17 cellular contexts compared by ENCODE assay signal in genomic region chr3:183680061-183680460, GRCh38. TPM values are rescaled to one million over a fixed set of nuclear protein-coding genes. Genes with fewer than 3 reads are reported as not detected.
DNase-seq lines count a peak whose midpoint lies in the region; ATAC-seq, FAIRE-seq and TF ChIP-seq lines count a peak whose summit lies in the region.
"Had no signal": no experiment of that assay in that cellular context is flagged by ENCODE, and none has a peak within 500 bp of the region (broad histone marks: within the 10 kb centered on the region; RNA-seq: fewer than 3 reads in every experiment).

No MANE protein-coding gene starts in this region.

- H3K14ac ChIP-seq in IMR-90 (replicated peaks; ENCODE audit: low read depth, low read length): no peak overlapping the region

- intact Hi-C loops in HCT116 (cut with micrococcal nuclease) (no loop called here), IMR-90 (cut with micrococcal nuclease) (no loop called here), GM12878 (cut with micrococcal nuclease; ENCODE audit: unreplicated experiment) (no loop called here), mucosa of descending colon (cut with DNase I, micrococcal nuclease) (no loop called here)

- no peak overlapping the region for H3K18ac ChIP-seq in IMR-90 (ENCODE audit: low read depth, low read length)

- H4K20me1 ChIP-seq in HCT116 (ENCODE audit: insufficient read depth) (no peaks in the 10 kb centered on the region), IMR-90 (ENCODE audit: insufficient read depth, low read length) (no peaks in the 10 kb centered on the region), GM12878 (ENCODE audit: control insufficient read depth, insufficient read depth) (no peaks in the 10 kb centered on the region)

- no peak overlapping the region for H3K4ac ChIP-seq in IMR-90 (ENCODE audit: low read depth, low read length)

- no peak for TF ChIP-seq EP300 in GM12878 (IDR thresholded peaks at IDR 0.05; ENCODE audit: borderline replicate concordance in 1 of 2, control insufficient read depth in 1 of 2, low read depth in 2 of 2, low read length in 2 of 2)

- POLR2A ChIA-PET in HCT116 (lab: Charles Lee) (no interaction called here), IMR-90 (lab: Charles Lee; ENCODE audit: unreplicated experiment) (no interaction called here), GM12878 (lab: Charles Lee) (interaction anchor here (1.4 kb wide), 1 partner anchor 16 kb away, joined by 3 read pairs; no protein-coding TSS in a partner anchor)
- POLR2A ChIA-PET in activated CD8-positive, alpha-beta T cell treated with anti-CD3 and anti-CD28 coated beads, Interleukin-2, amount 10 ng/mL, durations not matched to agents 7 days and 5 days (lab: Charles Lee): no interaction called here

- no peak overlapping the region for H3K23ac ChIP-seq in IMR-90 (ENCODE audit: low read depth, low read length)

- no peak overlapping the region for H2BK20ac ChIP-seq in IMR-90 (ENCODE audit: low read depth, low read length)

- TF ChIP-seq RAD21 in HCT116 (IDR thresholded peaks at IDR 0.05; ENCODE audit: low read depth): no peak
- TF ChIP-seq RAD21 in IMR-90 (IDR thresholded peaks at IDR 0.05; ENCODE audit: low read length): no peak
- TF ChIP-seq RAD21 in GM12878 (IDR thresholded peaks at IDR 0.05; ENCODE audit: insufficient read depth, low read depth, low read length): no peak

- H2AFZ ChIP-seq in HCT116 (ENCODE audit: low read depth, low read length, poor library complexity, severe bottlenecking) (no peak overlapping the region), IMR-90 (replicated peaks; ENCODE audit: low read length, poor library complexity) (no peak overlapping the region), GM12878 (ENCODE audit: control insufficient read depth, low read depth, low read length) (no peak overlapping the region)
- H2AFZ ChIP-seq: GM23248 had no signal

- TF ChIP-seq POLR2A in HCT116 (IDR thresholded peaks at IDR 0.05; ENCODE audit: borderline replicate concordance, extremely low read depth, insufficient read depth, insufficient read length) (no peak), IMR-90 (IDR thresholded peaks at IDR 0.05; ENCODE audit: low read depth, low read length) (no peak), GM12878 (IDR thresholded peaks at IDR 0.05; ENCODE audit: low read depth, low read length) (no peak)

- CTCF ChIA-PET in HCT116 (lab: Charles Lee) (no interaction called here), IMR-90 (lab: Yijun Ruan, JAX) (no interaction called here), GM12878 (lab: Yijun Ruan, JAX) (interaction anchor here (0.6 kb wide), 1 partner anchor 15 kb away, joined by 3 read pairs; no protein-coding TSS in a partner anchor)
- CTCF ChIA-PET in activated CD8-positive, alpha-beta T cell treated with anti-CD3 and anti-CD28 coated beads, Interleukin-2, amount 10 ng/mL, durations not matched to agents 7 days and 5 days (lab: Charles Lee): no interaction called here

- H4K91ac ChIP-seq in IMR-90 (ENCODE audit: insufficient read depth, low read depth, low read length): no peak overlapping the region

- H2BK15ac ChIP-seq in IMR-90 (ENCODE audit: low read depth, low read length): no peak overlapping the region

- no peaks in the 10 kb centered on the region for H3K79me1 ChIP-seq in IMR-90 (ENCODE audit: low read depth in 1 of 2, low read length in 2 of 2)

- RAD21 ChIA-PET in HCT116 (lab: Charles Lee; ENCODE audit: low non-redundant PET in 1 of 2, low total read pairs in 2 of 2, uncharacterized antibody in 2 of 2, unreplicated experiment in 2 of 2) (no interaction called here), GM12878 (lab: Charles Lee; ENCODE audit: unreplicated experiment) (no interaction called here)

- H3K4me3 ChIP-seq in HCT116 (replicated peaks in 1 of 2; ENCODE audit: low read depth in 1 of 2, low read length in 2 of 2) (no peak overlapping the region), IMR-90 (ENCODE audit: insufficient read depth, low read depth, low read length) (no peak overlapping the region), GM12878 (no peak overlapping the region), mucosa of descending colon (no peak overlapping the region)
- H3K4me3 ChIP-seq: GM23248 had no signal

- BruUV-seq in HCT116 (replicated peaks; lab: Mats Ljungman, UMichigan) (TSS peak; percentile 36), IMR-90 (replicated peaks; lab: Mats Ljungman, UMichigan) (no TSS peak), GM12878 (replicated peaks; lab: Mats Ljungman, UMichigan) (no TSS peak)

- H3K9me2 ChIP-seq in HCT116 (ENCODE audit: insufficient read depth): no peaks in the 10 kb centered on the region

- no peaks in the 10 kb centered on the region for H3K27me3 Mint-ChIP-seq in activated CD8-positive, alpha-beta T cell treated with anti-CD3 and anti-CD28 coated beads, Interleukin-2, amount 10 ng/mL, durations not matched to agents 7 days and 5 days (ENCODE audit: low read depth)
- H3K27me3 Mint-ChIP-seq: CD4-positive, alpha-beta T cell had no signal

- dilution Hi-C loops in IMR-90 (cut with HindIII; ENCODE audit: low sequenced_read_pairs, unreplicated experiment): no loop called here

- no peak overlapping the region for H2BK120ac ChIP-seq in IMR-90 (ENCODE audit: low read depth, low read length)

- no peaks in the 10 kb centered on the region for H3K9me3 Mint-ChIP-seq in stimulated activated effector memory CD8-positive, alpha-beta T cell treated with anti-CD3 and anti-CD28 coated beads, Interleukin-12 subunit alpha, Interleukin-12 subunit beta, amount 100 ng/mL, for 72 hours
- no peaks in the 10 kb centered on the region for H3K9me3 Mint-ChIP-seq in activated CD8-positive, alpha-beta T cell treated with anti-CD3 and anti-CD28 coated beads, Interleukin-2, amount 10 ng/mL, durations not matched to agents 7 days and 5 days (ENCODE audit: insufficient read depth)
- H3K9me3 Mint-ChIP-seq: CD4-positive, alpha-beta T cell had no signal

- H2AK9ac ChIP-seq in IMR-90 (replicated peaks; ENCODE audit: low read depth, low read length, poor library complexity): no peak overlapping the region

- no peak overlapping the region for H3K27ac ChIP-seq in HCT116 (ENCODE audit: low read depth, low read length)
- no peak overlapping the region for H3K27ac ChIP-seq in IMR-90 (ENCODE audit: insufficient read depth, low read length)
- no peak overlapping the region for H3K27ac ChIP-seq in GM12878 (ENCODE audit: control insufficient read depth, insufficient read depth)
- H3K27ac ChIP-seq: C4-2B, GM23248 had no signal

- no peak overlapping the region for H3K4me3 Mint-ChIP-seq in stimulated activated effector memory CD8-positive, alpha-beta T cell treated with anti-CD3 and anti-CD28 coated beads, Interleukin-12 subunit alpha, Interleukin-12 subunit beta, amount 100 ng/mL, for 72 hours
- no peak overlapping the region for H3K4me3 Mint-ChIP-seq in activated CD8-positive, alpha-beta T cell treated with anti-CD3 and anti-CD28 coated beads, Interleukin-2, amount 10 ng/mL, durations not matched to agents 7 days and 5 days
- H3K4me3 Mint-ChIP-seq: CD4-positive, alpha-beta T cell had no signal

- no peak overlapping the region for H4K8ac ChIP-seq in IMR-90 (ENCODE audit: low read depth in 2 of 2, low read length in 2 of 2)

- H3K56ac ChIP-seq in IMR-90 (ENCODE audit: extremely low read depth, insufficient read depth, low read length): no peak overlapping the region

- H3K4me1 ChIP-seq in HCT116 (ENCODE audit: control insufficient read depth in 1 of 2, insufficient read depth in 2 of 2, low read length in 2 of 2) (no peaks in the 10 kb centered on the region), IMR-90 (ENCODE audit: control insufficient read depth, insufficient read depth, low read length) (no peaks in the 10 kb centered on the region), GM12878 (ENCODE audit: control insufficient read depth, insufficient read depth, low read length) (no peaks in the 10 kb centered on the region), mucosa of descending colon (ENCODE audit: low read depth) (no peaks in the 10 kb centered on the region)

- H3K9me1 ChIP-seq in IMR-90 (ENCODE audit: insufficient read depth, low read length): no peaks in the 10 kb centered on the region

- DNase-seq in HCT116 (ENCODE audit: low read depth, low spot score) (no peak), IMR-90 (no peak), GM12878 (ENCODE audit: low read depth, low spot score) (no peak), mucosa of descending colon (no peak), GM19240 (ENCODE audit: insufficient read length, low spot score) (no peak)
- no peak for DNase-seq in stimulated activated effector memory CD8-positive, alpha-beta T cell treated with anti-CD3 and anti-CD28 coated beads, Interleukin-12 subunit alpha, Interleukin-12 subunit beta, amount 100 ng/mL, for 72 hours (ENCODE audit: low spot score in 2 of 2)
- no peak for DNase-seq in activated CD8-positive, alpha-beta T cell treated with anti-CD3 and anti-CD28 coated beads, Interleukin-2, amount 10 ng/mL, durations not matched to agents 7 days and 5 days
- DNase-seq: ACHN; Caco-2; CD4-positive, alpha-beta T cell; GM23248; H7; Karpas-422; KBM-7 had no signal

- H3K4me2 ChIP-seq in HCT116 (ENCODE audit: low read length) (no peak overlapping the region), IMR-90 (ENCODE audit: low read depth, low read length) (no peak overlapping the region), GM12878 (ENCODE audit: control insufficient read depth, insufficient read depth) (no peak overlapping the region)

- no peaks in the 10 kb centered on the region for H3K79me2 ChIP-seq in HCT116 (ENCODE audit: insufficient read depth, low read length)
- H3K79me2 ChIP-seq in GM12878 (ENCODE audit: control insufficient read depth, insufficient read depth, low read length): no peaks in the 10 kb centered on the region

- no peak for FAIRE-seq in GM12878 (lab: Jason Lieb, UNC)
- FAIRE-seq: A204.1, D721Med had no signal

- no peak for TF ChIP-seq CTCF in HCT116 (IDR thresholded peaks at IDR 0.05 in 2 of 3, conservative IDR thresholded peaks at IDR 0.05 in 1 of 3; ENCODE audit: borderline replicate concordance in 1 of 3, insufficient read depth in 1 of 3, low read depth in 2 of 3, low read length in 2 of 3)
- no peak for TF ChIP-seq CTCF in IMR-90 (conservative IDR thresholded peaks at IDR 0.05; ENCODE audit: low read depth, low read length)
- TF ChIP-seq CTCF in GM12878 (IDR thresholded peaks at IDR 0.05 in 2 of 3, conservative IDR thresholded peaks at IDR 0.05 in 1 of 3; ENCODE audit: control insufficient read depth in 2 of 3, extremely low read depth in 1 of 3, insufficient read depth in 1 of 3, low read depth in 3 of 3, low read length in 3 of 3): no peak
- TF ChIP-seq CTCF in mucosa of descending colon (IDR thresholded peaks at IDR 0.05): no peak

- H3K9me3 ChIP-seq in HCT116 (ENCODE audit: control insufficient read depth in 1 of 2, insufficient read depth in 1 of 2, low read depth in 1 of 2, low read length in 2 of 2): no peaks in the 10 kb centered on the region
- no peaks in the 10 kb centered on the region for H3K9me3 ChIP-seq in IMR-90 (ENCODE audit: control insufficient read depth, insufficient read depth, low read length)
- H3K9me3 ChIP-seq in GM12878 (replicated peaks; ENCODE audit: control insufficient read depth, insufficient read depth, low read length): no peaks in the 10 kb centered on the region
- no peaks in the 10 kb centered on the region for H3K9me3 ChIP-seq in mucosa of descending colon
- H3K9me3 ChIP-seq: Caco-2 had no signal

- no peaks in the 10 kb centered on the region for H3K36me3 ChIP-seq in HCT116 (ENCODE audit: control insufficient read depth in 1 of 2, insufficient read depth in 2 of 2, low read length in 2 of 2)
- peaks cover 13% of the 10 kb centered on the region for H3K36me3 ChIP-seq in IMR-90 (ENCODE audit: control insufficient read depth, insufficient read depth, low read length)
- no peaks in the 10 kb centered on the region for H3K36me3 ChIP-seq in GM12878 (ENCODE audit: control insufficient read depth in 2 of 2, insufficient read depth in 2 of 2, low read length in 1 of 2)
- no peaks in the 10 kb centered on the region for H3K36me3 ChIP-seq in mucosa of descending colon (ENCODE audit: low read depth)

- H2BK5ac ChIP-seq in IMR-90 (ENCODE audit: low read depth, low read length, poor library complexity, severe bottlenecking): no peak overlapping the region

- WGBS in IMR-90 (ENCODE audit: extremely low coverage in 2 of 2, insufficient read length in 1 of 2), 2 experiments: no CpG with 5 or more reads among the region's 3 CpGs
- WGBS in GM12878 (ENCODE audit: insufficient coverage, insufficient replicate concordance, low lambda C conversion rate, missing lambda C conversion rate): 85% methylated on average over 3 of the region's 3 CpGs

- in situ Hi-C loops in IMR-90 (cut with MboI; ENCODE audit: low sequenced_read_pairs) (no loop called here), GM12878 (cut with MboI) (no loop called here)

- ATAC-seq in HCT116 (no peak), IMR-90 (ENCODE audit: low read depth) (no peak), GM12878 (no peak), mucosa of descending colon (no peak)
- ATAC-seq in stimulated activated effector memory CD8-positive, alpha-beta T cell treated with anti-CD3 and anti-CD28 coated beads, Interleukin-12 subunit alpha, Interleukin-12 subunit beta, amount 100 ng/mL, for 72 hours: no peak
- ATAC-seq in activated CD8-positive, alpha-beta T cell treated with anti-CD3 and anti-CD28 coated beads, Interleukin-2, amount 10 ng/mL, durations not matched to agents 7 days and 5 days: no peak

- H3K27ac Mint-ChIP-seq in stimulated activated effector memory CD8-positive, alpha-beta T cell treated with anti-CD3 and anti-CD28 coated beads, Interleukin-12 subunit alpha, Interleukin-12 subunit beta, amount 100 ng/mL, for 72 hours: peak overlapping the region; percentile 30
- H3K27ac Mint-ChIP-seq in activated CD8-positive, alpha-beta T cell treated with anti-CD3 and anti-CD28 coated beads, Interleukin-2, amount 10 ng/mL, durations not matched to agents 7 days and 5 days: no peak overlapping the region
- H3K27ac Mint-ChIP-seq: CD4-positive, alpha-beta T cell had no signal

- no peak overlapping the region for H4K5ac ChIP-seq in IMR-90 (ENCODE audit: low read depth, low read length)

- no peak overlapping the region for H2AK5ac ChIP-seq in IMR-90 (ENCODE audit: low read depth, low read length)

- H3K36me3 Mint-ChIP-seq in stimulated activated effector memory CD8-positive, alpha-beta T cell treated with anti-CD3 and anti-CD28 coated beads, Interleukin-12 subunit alpha, Interleukin-12 subunit beta, amount 100 ng/mL, for 72 hours: peaks cover 23% of the 10 kb centered on the region
- no peaks in the 10 kb centered on the region for H3K36me3 Mint-ChIP-seq in activated CD8-positive, alpha-beta T cell treated with anti-CD3 and anti-CD28 coated beads, Interleukin-2, amount 10 ng/mL, durations not matched to agents 7 days and 5 days (ENCODE audit: low read depth)

- H3K27me3 ChIP-seq in HCT116 (ENCODE audit: insufficient read depth, low read length): no peaks in the 10 kb centered on the region
- H3K27me3 ChIP-seq in IMR-90 (ENCODE audit: control insufficient read depth, insufficient read depth, low read length): no peaks in the 10 kb centered on the region
- no peaks in the 10 kb centered on the region for H3K27me3 ChIP-seq in GM12878 (replicated peaks in 1 of 2; ENCODE audit: control insufficient read depth in 2 of 2, insufficient read depth in 2 of 2, low read length in 1 of 2)

- SMC1A ChIA-PET in GM12878 (lab: Charles Lee; ENCODE audit: uncharacterized antibody, unreplicated experiment): interaction anchor here (0.8 kb wide), 1 partner anchor 17 kb away, joined by 3 read pairs; no protein-coding TSS in a partner anchor

- no peaks in the 10 kb centered on the region for H3K4me1 Mint-ChIP-seq in stimulated activated effector memory CD8-positive, alpha-beta T cell treated with anti-CD3 and anti-CD28 coated beads, Interleukin-12 subunit alpha, Interleukin-12 subunit beta, amount 100 ng/mL, for 72 hours
- peaks cover 17% of the 10 kb centered on the region for H3K4me1 Mint-ChIP-seq in activated CD8-positive, alpha-beta T cell treated with anti-CD3 and anti-CD28 coated beads, Interleukin-2, amount 10 ng/mL, durations not matched to agents 7 days and 5 days (ENCODE audit: low read depth)

- H3K9ac ChIP-seq in HCT116 (ENCODE audit: low read length): no peak overlapping the region
- no peak overlapping the region for H3K9ac ChIP-seq in IMR-90 (ENCODE audit: low read depth, low read length)
- H3K9ac ChIP-seq in GM12878 (ENCODE audit: control insufficient read depth, insufficient read depth, low read length): no peak overlapping the region
- H3K9ac ChIP-seq: GM23248 had no signal

RNA-seq across cellular contexts. Expression of gene YEATS2, which starts 17.5 kb away (rescaled TPM):
- total RNA-seq in HCT116 (2021; ENCODE audit: unreplicated experiment) (38.6 TPM), IMR-90 (2012; rRNA removed) (43.0 and 45.0 TPM in 2 replicates), GM12878 (2014; rRNA removed) (31.0 and 32.9 TPM in 2 replicates), GM12878 (2014; rRNA removed; fragmentation: Illumina TruSeq; extraction: Trizol) (31.8 and 32.7 TPM in 2 replicates), GM12878 (2021) (24.0 and 24.8 TPM in 2 replicates), mucosa of descending colon (10 to 100 TPM; 15.6 to 19.3 (median 16.1) TPM)
- polyA plus RNA-seq in HCT116 (2012): 31.6 and 32.5 TPM in 2 replicates
- polyA plus RNA-seq in IMR-90 (2012; rRNA removed) (30.1 and 32.0 TPM in 2 replicates), GM12878 (2011; rRNA removed) (54.9 and 65.3 TPM in 2 replicates), GM12878 (2014; fragmentation: Illumina TruSeq; extraction: Trizol) (23.8 and 34.8 TPM in 2 replicates), GM12878 (2014; fragmentation: Nextera tagmentation; extraction: Ambion mirVana) (1 to 10 TPM; 1.9 to 3.8 TPM), GM12878 (2014; rRNA removed) (22.6 and 26.8 TPM in 2 replicates), GM12878 (2016; fragmentation: Nextera tagmentation; extraction: Ambion mirVana) (10 to 100 TPM; 15.3 to 17.2 TPM)
- 15.6 and 18.5 TPM in 2 replicates for polyA plus RNA-seq in IMR-90 (2012; cell fraction: cytosol; rRNA removed)
- polyA plus RNA-seq in IMR-90 (2012; cell fraction: nucleus; rRNA removed; ENCODE audit: low replicate concordance): 45.8 and 75.8 TPM in 2 replicates
- total RNA-seq in GM12878 (2013; cell fraction: nucleolus; rRNA removed): 306 and 321 TPM in 2 replicates
- 11.2 TPM for polyA plus RNA-seq in GM12878 (2011; ENCODE audit: low read depth)
- polyA plus RNA-seq in GM12878 (2011; cell fraction: cytosol; rRNA removed): 57.4 and 60.2 TPM in 2 replicates
- polyA plus RNA-seq in GM12878 (2011; cell fraction: nucleus; rRNA removed): 81.2 and 90.0 TPM in 2 replicates
- 16.9 and 26.7 TPM in 2 replicates for polyA plus RNA-seq in GM12878 (2012)
- 100.0 and 107 TPM in 2 replicates for polyA minus RNA-seq in GM12878 (2011; rRNA and poly(A)+ RNA removed)
- polyA minus RNA-seq in GM12878 (2011; cell fraction: cytosol; rRNA and poly(A)+ RNA removed): 27.1 and 27.8 TPM in 2 replicates
- 52.5 and 80.7 TPM in 2 replicates for polyA minus RNA-seq in GM12878 (2011; cell fraction: nucleus; rRNA and poly(A)+ RNA removed)
- total RNA-seq in activated CD8-positive, alpha-beta T cell treated with anti-CD3 and anti-CD28 coated beads, Interleukin-2, amount 10 ng/mL, durations not matched to agents 7 days and 5 days: 10 to 100 TPM; 49.3 to 52.6 TPM

RNA-seq across cellular contexts. Expression of gene KLHL24, which starts 44.6 kb away (rescaled TPM):
- total RNA-seq in HCT116 (2021; ENCODE audit: unreplicated experiment) (21.0 TPM), IMR-90 (2012; rRNA removed) (25.6 and 28.3 TPM in 2 replicates), GM12878 (2014; rRNA removed) (6.1 and 7.5 TPM in 2 replicates), GM12878 (2014; rRNA removed; fragmentation: Illumina TruSeq; extraction: Trizol) (5.8 and 6.8 TPM in 2 replicates), GM12878 (2021) (5.8 and 6.7 TPM in 2 replicates), mucosa of descending colon (10 to 100 TPM; 45.3 to 99.2 (median 69.9) TPM)
- 7.1 and 8.5 TPM in 2 replicates for polyA plus RNA-seq in HCT116 (2012)
- polyA plus RNA-seq in IMR-90 (2012; rRNA removed) (3.3 and 5.7 TPM in 2 replicates), GM12878 (2011; rRNA removed) (24.3 and 39.5 TPM in 2 replicates), GM12878 (2014; fragmentation: Illumina TruSeq; extraction: Trizol) (4.2 and 4.5 TPM in 2 replicates), GM12878 (2014; fragmentation: Nextera tagmentation; extraction: Ambion mirVana) (1 to 10 TPM in 1 of 2 experiments, under 1 TPM in 1; 0.91 to 1.6 TPM), GM12878 (2014; rRNA removed) (3.2 and 4.0 TPM in 2 replicates), GM12878 (2016; fragmentation: Nextera tagmentation; extraction: Ambion mirVana) (1 to 10 TPM; 4.5 to 6.3 TPM)
- polyA plus RNA-seq in IMR-90 (2012; cell fraction: cytosol; rRNA removed): 3.6 and 7.5 TPM in 2 replicates
- 2.7 and 15.2 TPM in 2 replicates for polyA plus RNA-seq in IMR-90 (2012; cell fraction: nucleus; rRNA removed; ENCODE audit: low replicate concordance)
- 90.1 and 94.9 TPM in 2 replicates for total RNA-seq in GM12878 (2013; cell fraction: nucleolus; rRNA removed)
- 5.3 TPM for polyA plus RNA-seq in GM12878 (2011; ENCODE audit: low read depth)
- polyA plus RNA-seq in GM12878 (2011; cell fraction: cytosol; rRNA removed): 10.9 and 24.7 TPM in 2 replicates
- polyA plus RNA-seq in GM12878 (2011; cell fraction: nucleus; rRNA removed): 12.0 and 12.9 TPM in 2 replicates
- polyA plus RNA-seq in GM12878 (2012): 7.6 and 10.2 TPM in 2 replicates
- polyA minus RNA-seq in GM12878 (2011; rRNA and poly(A)+ RNA removed): 57.8 and 71.9 TPM in 2 replicates
- polyA minus RNA-seq in GM12878 (2011; cell fraction: cytosol; rRNA and poly(A)+ RNA removed): 17.2 and 20.0 TPM in 2 replicates
- polyA minus RNA-seq in GM12878 (2011; cell fraction: nucleus; rRNA and poly(A)+ RNA removed): 14.6 and 17.7 TPM in 2 replicates
- total RNA-seq in activated CD8-positive, alpha-beta T cell treated with anti-CD3 and anti-CD28 coated beads, Interleukin-2, amount 10 ng/mL, durations not matched to agents 7 days and 5 days: 1 to 10 TPM; 8.0 to 9.2 TPM
